4 cellular contexts compared by ENCODE assay signal in genomic region chr6:16020259-16020658, GRCh38.
TF ChIP-seq lines count a peak whose summit lies in the region.

No MANE protein-coding gene starts in this region.

TF ChIP-seq in GM12891, 5 proteins besides CTCF, POLR2A, EP300 and RAD21 (continued from another document):
- TF ChIP-seq POLR2AphosphoS5 (IDR thresholded peaks at IDR 0.05; ENCODE audit: low read depth, low read length) (no peak), PAX5 (IDR thresholded peaks at IDR 0.05; ENCODE audit: insufficient read depth, low read length, severe bottlenecking) (no peak), TAF1 (IDR thresholded peaks at IDR 0.05; ENCODE audit: low read depth, low read length) (no peak), POU2F2 (IDR thresholded peaks at IDR 0.05; ENCODE audit: low read depth, low read length) (no peak)

TF ChIP-seq in HEK293, 187 proteins besides CTCF, POLR2A, EP300 and RAD21:
- TF ChIP-seq KLF17 (tag by site-specific recombination; IDR thresholded peaks at IDR 0.05) (no peak), ZSCAN4 (tag by site-specific recombination; IDR thresholded peaks at IDR 0.05) (peak; percentile 62)

TF ChIP-seq in K562, 482 proteins besides CTCF, POLR2A, EP300 and RAD21 (continues in another document):
- TF ChIP-seq, protein P1, sequence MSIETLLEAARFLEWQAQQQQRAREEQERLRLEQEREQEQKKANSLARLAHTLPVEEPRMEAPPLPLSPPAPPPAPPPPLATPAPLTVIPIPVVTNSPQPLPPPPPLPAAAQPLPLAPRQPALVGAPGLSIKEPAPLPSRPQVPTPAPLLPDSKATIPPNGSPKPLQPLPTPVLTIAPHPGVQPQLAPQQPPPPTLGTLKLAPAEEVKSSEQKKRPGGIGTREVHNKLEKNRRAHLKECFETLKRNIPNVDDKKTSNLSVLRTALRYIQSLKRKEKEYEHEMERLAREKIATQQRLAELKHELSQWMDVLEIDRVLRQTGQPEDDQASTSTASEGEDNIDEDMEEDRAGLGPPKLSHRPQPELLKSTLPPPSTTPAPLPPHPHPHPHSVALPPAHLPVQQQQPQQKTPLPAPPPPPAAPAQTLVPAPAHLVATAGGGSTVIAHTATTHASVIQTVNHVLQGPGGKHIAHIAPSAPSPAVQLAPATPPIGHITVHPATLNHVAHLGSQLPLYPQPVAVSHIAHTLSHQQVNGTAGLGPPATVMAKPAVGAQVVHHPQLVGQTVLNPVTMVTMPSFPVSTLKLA (conservative IDR thresholded peaks at IDR 0.05), result no peak
- TF ChIP-seq TSHZ1 (CRISPR knock-in tag; IDR thresholded peaks at IDR 0.05) (no peak), EHMT2 (IDR thresholded peaks at IDR 0.05) (0 out of 2 replicates have a peak, but pooled peaks have one; percentile 13), LARP7 (IDR thresholded peaks at IDR 0.05) (0 out of 2 replicates have a peak, but pooled peaks have one; percentile 21), TSC22D4 (tag; IDR thresholded peaks at IDR 0.05) (0 out of 2 replicates have a peak, but pooled peaks have one; percentile 69)
- TF ChIP-seq, protein P2, sequence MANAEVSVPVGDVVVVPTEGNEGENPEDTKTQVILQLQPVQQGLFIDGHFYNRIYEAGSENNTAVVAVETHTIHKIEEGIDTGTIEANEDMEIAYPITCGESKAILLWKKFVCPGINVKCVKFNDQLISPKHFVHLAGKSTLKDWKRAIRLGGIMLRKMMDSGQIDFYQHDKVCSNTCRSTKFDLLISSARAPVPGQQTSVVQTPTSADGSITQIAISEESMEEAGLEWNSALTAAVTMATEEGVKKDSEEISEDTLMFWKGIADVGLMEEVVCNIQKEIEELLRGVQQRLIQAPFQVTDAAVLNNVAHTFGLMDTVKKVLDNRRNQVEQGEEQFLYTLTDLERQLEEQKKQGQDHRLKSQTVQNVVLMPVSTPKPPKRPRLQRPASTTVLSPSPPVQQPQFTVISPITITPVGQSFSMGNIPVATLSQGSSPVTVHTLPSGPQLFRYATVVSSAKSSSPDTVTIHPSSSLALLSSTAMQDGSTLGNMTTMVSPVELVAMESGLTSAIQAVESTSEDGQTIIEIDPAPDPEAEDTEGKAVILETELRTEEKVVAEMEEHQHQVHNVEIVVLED (CRISPR knock-in tag; IDR thresholded peaks at IDR 0.05), result no peak

TF ChIP-seq in H1, 55 proteins besides CTCF, POLR2A, EP300 and RAD21 (continued from another document):
- TF ChIP-seq, protein P3, sequence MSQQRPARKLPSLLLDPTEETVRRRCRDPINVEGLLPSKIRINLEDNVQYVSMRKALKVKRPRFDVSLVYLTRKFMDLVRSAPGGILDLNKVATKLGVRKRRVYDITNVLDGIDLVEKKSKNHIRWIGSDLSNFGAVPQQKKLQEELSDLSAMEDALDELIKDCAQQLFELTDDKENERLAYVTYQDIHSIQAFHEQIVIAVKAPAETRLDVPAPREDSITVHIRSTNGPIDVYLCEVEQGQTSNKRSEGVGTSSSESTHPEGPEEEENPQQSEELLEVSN (IDR thresholded peaks at IDR 0.05), result no peak
- no peak for TF ChIP-seq BACH1 (IDR thresholded peaks at IDR 0.05; ENCODE audit: low read length)
- no peak for TF ChIP-seq SAP30 (IDR thresholded peaks at IDR 0.05; ENCODE audit: insufficient read depth, insufficient replicate concordance, low read length)
- TF ChIP-seq CEBPB (IDR thresholded peaks at IDR 0.05; ENCODE audit: low read depth, low read length), result no peak
- TF ChIP-seq TBP (IDR thresholded peaks at IDR 0.05; ENCODE audit: low read depth, low read length), result no peak
- TF ChIP-seq SRF (IDR thresholded peaks at IDR 0.05; ENCODE audit: low read depth, low read length), result no peak
TF ChIP-seq in H1: peak in this region for 0.
